24 cellular contexts compared by ENCODE assay signal in the genomic region with DNA sequence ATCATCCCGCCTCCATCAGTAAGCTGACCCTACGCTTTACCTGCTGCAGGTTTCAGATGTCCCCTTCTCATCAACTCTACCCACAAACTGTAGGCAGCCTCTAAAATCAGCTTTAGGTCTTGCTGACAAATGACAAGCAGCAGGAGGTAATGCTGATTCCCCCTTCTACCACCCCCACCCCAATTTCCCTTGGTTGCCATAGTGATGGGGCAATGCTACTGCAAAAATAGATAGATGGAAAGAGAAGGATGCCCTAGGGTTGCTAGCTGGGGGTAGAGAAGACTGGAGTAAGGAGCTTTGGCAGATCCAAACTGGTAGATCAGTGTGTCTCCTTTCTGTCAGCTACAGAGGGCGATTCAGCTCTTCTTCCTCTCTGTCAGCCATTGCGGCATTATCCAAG. TPM values are rescaled to one million over a fixed set of nuclear protein-coding genes. Genes with fewer than 3 reads are reported as not detected.
"Had no signal": no experiment of that assay in that cellular context is flagged by ENCODE, and none has a peak within 500 bp of the region (broad histone marks: within the 10 kb centered on the region; RNA-seq: fewer than 3 reads in every experiment).

No MANE protein-coding gene starts in this region.

- DNase-seq: Karpas-422, KG1, MG63, NCI-H1092, NCI-H1105 treated with DMSO at 0.1 percent for 48 hours, NCI-H1417 treated with DMSO at 0.1 percent for 48 hours, NCI-H146, NCI-H1694 treated with DMSO at 0.1 percent for 48 hours, NCI-H1930, NCI-H2081, NCI-H2107, NCI-H226, NCI-H446, NCI-H510A, NCI-H524 treated with DMSO at 0.1 percent for 48 hours, NCI-H69, NCI-H774, Right ventricle myocardium superior, RPMI8226, SIG-M5 had no signal

- FAIRE-seq: RCC 7860 had no signal

- H3K4me1 ChIP-seq: SJSA1 had no signal

- H3K4me3 ChIP-seq: MG63, SJSA1, SK-N-MC had no signal

- H3K27ac ChIP-seq: SJSA1, SK-N-MC had no signal

- H3K36me3 ChIP-seq: MG63, SJSA1 had no signal

- H3K9me3 ChIP-seq: MG63, SJSA1 had no signal

RNA-seq across cellular contexts. Expression of a gene that starts 19.8 kb away (rescaled TPM):
- total RNA-seq: HT-29, SJSA1 had no signal

RNA-seq across cellular contexts. Expression of a gene that starts 32.0 kb away (rescaled TPM):
- total RNA-seq: HT-29, SJSA1 had no signal

RNA-seq across cellular contexts. Expression of a gene that starts 56.2 kb away (rescaled TPM):
- total RNA-seq: HT-29, Right ventricle myocardium superior, SJSA1 had no signal

RNA-seq across cellular contexts. Expression of a gene that starts 58.9 kb away (rescaled TPM):
- total RNA-seq: HT-29, SJSA1 had no signal
